ENCODE assay signal across 10 cellular contexts in the genomic region with DNA sequence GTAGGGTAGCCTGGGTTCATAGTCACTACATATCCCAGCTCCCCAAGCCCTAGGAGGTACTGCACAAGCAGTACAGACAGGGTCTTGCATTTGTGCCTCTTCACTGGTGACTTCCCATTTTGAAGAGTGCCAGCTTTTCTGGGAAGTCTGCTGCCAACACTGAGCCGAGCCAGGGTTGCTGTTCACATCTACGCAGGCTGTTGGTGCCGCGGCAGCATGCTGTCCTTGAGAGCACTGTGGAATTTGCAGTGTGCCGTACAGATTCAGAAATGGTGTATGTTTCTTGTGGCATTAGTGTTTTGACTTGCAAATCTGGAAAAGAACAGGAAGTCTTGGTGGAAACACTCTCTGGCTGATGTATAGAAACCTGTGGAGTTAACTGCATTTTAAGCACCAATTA.
DNase-seq lines count a peak whose midpoint lies in the region; ATAC-seq lines count a peak whose summit lies in the region.
"Had no signal": no experiment of that assay in that cellular context is flagged by ENCODE, and none has a peak within 500 bp of the region (broad histone marks: within the 10 kb centered on the region; RNA-seq: fewer than 3 reads in every experiment).

No MANE protein-coding gene starts in this region.

- H3K27ac Mint-ChIP-seq in stimulated activated naive CD8-positive, alpha-beta T cell treated with anti-CD3 and anti-CD28 coated beads, Interleukin-15, Interleukin-2, amounts not matched to agents 100 ng/mL and 50 ng/mL, for 24 hours, result peak overlapping the region; percentile 17
- H3K27ac Mint-ChIP-seq in activated naive CD8-positive, alpha-beta T cell, result peak overlapping the region; percentile 72

- H3K4me3 Mint-ChIP-seq in stimulated activated naive CD8-positive, alpha-beta T cell treated with anti-CD3 and anti-CD28 coated beads, Interleukin-15, Interleukin-2, amounts not matched to agents 100 ng/mL and 50 ng/mL, for 24 hours, result no peak overlapping the region
- H3K4me3 Mint-ChIP-seq in activated naive CD8-positive, alpha-beta T cell, result peak overlapping the region; percentile 49

- DNase-seq in stimulated activated naive CD8-positive, alpha-beta T cell treated with anti-CD3 and anti-CD28 coated beads, Interleukin-15, Interleukin-2, amounts not matched to agents 100 U/mL and 50 U/mL, for 24 hours, result no peak
- peak; percentile 82 for DNase-seq in medulla oblongata (ENCODE audit: extremely low spot score)
- no peak for DNase-seq in EL
- DNase-seq in T-helper 2 cell, result no peak
- no peak for DNase-seq in HCEC 1CT
- DNase-seq: activated effector memory CD4-positive, alpha-beta T cell treated with Interleukin-2 at 50 U/mL for 16 hours; AML-193 had no signal

- no peaks in the 10 kb centered on the region for H3K27me3 Mint-ChIP-seq in stimulated activated naive CD8-positive, alpha-beta T cell treated with anti-CD3 and anti-CD28 coated beads, Interleukin-15, Interleukin-2, amounts not matched to agents 100 ng/mL and 50 ng/mL, for 24 hours
- H3K27me3 Mint-ChIP-seq in activated naive CD8-positive, alpha-beta T cell, result no peaks in the 10 kb centered on the region

- ATAC-seq in stimulated activated naive CD8-positive, alpha-beta T cell treated with anti-CD3 and anti-CD28 coated beads, Interleukin-15, Interleukin-2, amounts not matched to agents 100 U/mL and 50 U/mL, for 24 hours, result no peak
- no peak for ATAC-seq in HG02571 (IDR thresholded peaks at IDR 0.05; ENCODE audit: unreplicated experiment)

- H3K36me3 Mint-ChIP-seq in stimulated activated naive CD8-positive, alpha-beta T cell treated with anti-CD3 and anti-CD28 coated beads, Interleukin-15, Interleukin-2, amounts not matched to agents 100 ng/mL and 50 ng/mL, for 24 hours (ENCODE audit: low read depth), result peaks cover 31% of the 10 kb centered on the region
- peaks cover 5% of the 10 kb centered on the region for H3K36me3 Mint-ChIP-seq in activated naive CD8-positive, alpha-beta T cell

- no peaks in the 10 kb centered on the region for H3K9me3 Mint-ChIP-seq in stimulated activated naive CD8-positive, alpha-beta T cell treated with anti-CD3 and anti-CD28 coated beads, Interleukin-15, Interleukin-2, amounts not matched to agents 100 ng/mL and 50 ng/mL, for 24 hours
- no peaks in the 10 kb centered on the region for H3K9me3 Mint-ChIP-seq in activated naive CD8-positive, alpha-beta T cell (ENCODE audit: low read depth)

- H3K4me1 Mint-ChIP-seq in stimulated activated naive CD8-positive, alpha-beta T cell treated with anti-CD3 and anti-CD28 coated beads, Interleukin-15, Interleukin-2, amounts not matched to agents 100 ng/mL and 50 ng/mL, for 24 hours (ENCODE audit: low read depth), result peaks cover 95% of the 10 kb centered on the region
- H3K4me1 Mint-ChIP-seq in activated naive CD8-positive, alpha-beta T cell (ENCODE audit: low read depth), result peaks cover 87% of the 10 kb centered on the region
